Comparison of ENCODE assay signal across 14 cellular contexts in the genomic region with DNA sequence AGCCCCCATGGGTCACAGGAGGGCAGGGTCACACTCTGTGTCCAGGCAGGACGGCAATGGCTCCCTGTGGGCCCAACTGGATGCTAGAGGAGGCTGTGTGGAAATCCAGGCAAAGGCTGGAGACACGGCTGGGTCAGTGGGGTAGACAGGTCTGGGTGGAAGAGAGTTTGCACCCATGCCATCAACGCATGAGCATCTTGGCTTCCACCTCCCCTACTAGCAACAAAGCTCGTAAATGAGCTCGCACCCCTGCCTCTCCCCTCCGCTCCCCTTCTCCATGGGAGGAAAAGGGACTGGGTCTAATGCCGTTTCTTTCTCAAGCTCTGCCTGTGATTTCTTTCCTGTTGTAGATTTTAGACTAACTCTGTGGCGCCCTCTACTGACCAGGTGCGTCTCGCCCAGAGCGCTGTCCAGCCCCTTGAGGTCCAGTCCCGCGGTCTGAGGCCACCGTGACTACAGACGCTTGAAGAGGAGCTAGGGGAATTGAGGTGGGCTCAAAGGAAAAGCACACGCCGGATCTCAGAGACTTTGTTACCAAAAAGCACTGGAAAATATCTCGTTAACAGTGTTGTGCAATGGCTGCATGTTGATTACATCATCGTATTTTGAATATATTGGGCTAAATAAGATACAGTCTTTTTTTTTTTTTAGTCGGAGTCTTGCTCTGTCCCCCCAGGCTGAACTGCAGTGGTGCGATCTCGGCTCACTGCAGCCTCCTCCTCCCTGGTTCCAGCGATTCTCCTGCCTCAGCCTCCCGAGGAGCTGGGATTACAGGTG. TPM values are rescaled to one million over a fixed set of nuclear protein-coding genes. Genes with fewer than 3 reads are reported as not detected.
A peak's percentile ranks its signal among the peaks of the same experiment; 100 is the strongest.
DNase-seq lines count a peak whose midpoint lies in the region; ATAC-seq and TF ChIP-seq lines count a peak whose summit lies in the region.
"Had no signal": no experiment of that assay in that cellular context is flagged by ENCODE, and none has a peak within 500 bp of the region (broad histone marks: within the 10 kb centered on the region; RNA-seq: fewer than 3 reads in every experiment).

No MANE protein-coding gene starts in this region.

- H3K4me3 ChIP-seq in Karpas-422 (ENCODE audit: low read length), result no peak overlapping the region
- no peak overlapping the region for H3K4me3 ChIP-seq in body of pancreas
- no peak overlapping the region for H3K4me3 ChIP-seq in ovary
- H3K4me3 ChIP-seq: A549 had no signal

- TF ChIP-seq EP300 in ovary (IDR thresholded peaks at IDR 0.05), result no peak

- H3K9ac ChIP-seq in Karpas-422 (ENCODE audit: low read length), result no peak overlapping the region

- ATAC-seq in body of pancreas, result no peak
- no peak for ATAC-seq in HG02798 (IDR thresholded peaks at IDR 0.05; ENCODE audit: poor library complexity, unreplicated experiment)
- ATAC-seq: A549, sciatic nerve had no signal

- TF ChIP-seq CTCF in body of pancreas (IDR thresholded peaks at IDR 0.05), result peak in 2 of 7 experiments; percentile 4 to 15
- peak; percentile 53 to 89 (median 83) for TF ChIP-seq CTCF in ovary (IDR thresholded peaks at IDR 0.05)

- intact Hi-C loops in body of pancreas (cut with DNase I), result no loop called here
- intact Hi-C loops in ovary (cut with DNase I), result loop anchor here in 2 of 4 donors (5.0 to 10.0 kb wide), 3 partner anchors 94 to 322 kb away; no protein-coding TSS in a partner anchor

- no peak overlapping the region for H2AFZ ChIP-seq in Karpas-422 (ENCODE audit: low read length)

- H3K27me3 ChIP-seq in Karpas-422 (ENCODE audit: low read length) (no peaks in the 10 kb centered on the region), body of pancreas (no peaks in the 10 kb centered on the region), ovary (no peaks in the 10 kb centered on the region)

- H3K36me3 ChIP-seq in Karpas-422 (ENCODE audit: insufficient read depth, low read length), result no peaks in the 10 kb centered on the region
- H3K36me3 ChIP-seq in body of pancreas (replicated peaks in 1 of 2; ENCODE audit: insufficient read depth in 1 of 2, low read depth in 2 of 2), result no peaks in the 10 kb centered on the region
- H3K36me3 ChIP-seq in ovary, result no peaks in the 10 kb centered on the region

- H3K4me1 ChIP-seq in Karpas-422 (ENCODE audit: low read length) (no peaks in the 10 kb centered on the region), body of pancreas (no peaks in the 10 kb centered on the region), ovary (ENCODE audit: insufficient read depth) (peaks cover 4% of the 10 kb centered on the region)
- H3K4me1 ChIP-seq: A549 had no signal

- H3K79me2 ChIP-seq in Karpas-422 (ENCODE audit: low read length), result no peaks in the 10 kb centered on the region

- no peak for TF ChIP-seq POLR2A in body of pancreas (IDR thresholded peaks at IDR 0.05)
- no peak for TF ChIP-seq POLR2A in ovary (IDR thresholded peaks at IDR 0.05)

- no peaks in the 10 kb centered on the region; the same call in 1 of the 2 replicates for H3K9me3 ChIP-seq in Karpas-422 (ENCODE audit: low read length)
- no peaks in the 10 kb centered on the region for H3K9me3 ChIP-seq in body of pancreas
- no peaks in the 10 kb centered on the region for H3K9me3 ChIP-seq in ovary

- H3K27ac ChIP-seq in Karpas-422 (ENCODE audit: low read length) (no peak overlapping the region), body of pancreas (no peak overlapping the region), ovary (peak overlapping the region in 1 of 2 donors; percentile 48)
- H3K27ac ChIP-seq: A549 had no signal

- DNase-seq in DMS53 (lab: John Stamatoyannopoulos, UW) (peak; percentile 47), DMS53 treated with DMSO at 0.1 percent for 48 hours (lab: John Stamatoyannopoulos, UW; ENCODE audit: unreplicated experiment) (no peak), Karpas-422 (peak; percentile 71), body of pancreas (peak; percentile 6 to 30 (median 14)), ovary (peak; percentile 86 to 91 (median 88)), NCI-H2107 (lab: John Stamatoyannopoulos, UW) (no peak), middle frontal gyrus (ENCODE audit: extremely low spot score, low spot score) (no peak)
- DNase-seq: central memory CD4-positive, alpha-beta T cell had no signal

- 23 to 28% methylated on average over 22 to 24 of the region's 24 CpGs for WGBS in body of pancreas, 2 donors
- WGBS in ovary, 3 donors, result 21 to 31% (median 25%) methylated on average over 24 of the region's 24 CpGs

- no peaks in the 10 kb centered on the region for H3K9me2 ChIP-seq in Karpas-422 (replicated peaks; ENCODE audit: insufficient read depth, low read length)

- H3K4me2 ChIP-seq in Karpas-422 (ENCODE audit: low read depth, low read length, poor library complexity, severe bottlenecking), result no peak overlapping the region
- H3K4me2 ChIP-seq: A549 had no signal

- H4K20me1 ChIP-seq in Karpas-422 (ENCODE audit: insufficient read depth, low read depth, low read length), result no peaks in the 10 kb centered on the region

RNA-seq across cellular contexts. Expression of a gene that starts 50.7 kb away (rescaled TPM):
- total RNA-seq in Karpas-422 (2014; rRNA removed; shearing (Covaris generic); ENCODE audit: low replicate concordance), result not detected in 2 replicates
- total RNA-seq in body of pancreas (not detected), ovary (not detected)
- polyA plus RNA-seq in ovary, result not detected
- total RNA-seq: fibroblast of lung, lung microvascular endothelial cell, sciatic nerve had no signal
- polyA plus RNA-seq: A549, fibroblast of lung, IgD-negative memory B cell had no signal

Comparison
In these comparisons a context has a peak if more than half of its experiments do, and no peak if none do; other contexts are left out.
1. DNase-seq: peak in DMS53 (single experiment), Karpas-422 (single experiment), body of pancreas (4 of 4) and ovary (5 of 5); none in DMS53 treated with DMSO at 0.1 percent for 48 hours (single experiment), NCI-H2107 (single experiment) and middle frontal gyrus (single experiment).